ENCODE assay signal across 17 cellular contexts in the genomic region with DNA sequence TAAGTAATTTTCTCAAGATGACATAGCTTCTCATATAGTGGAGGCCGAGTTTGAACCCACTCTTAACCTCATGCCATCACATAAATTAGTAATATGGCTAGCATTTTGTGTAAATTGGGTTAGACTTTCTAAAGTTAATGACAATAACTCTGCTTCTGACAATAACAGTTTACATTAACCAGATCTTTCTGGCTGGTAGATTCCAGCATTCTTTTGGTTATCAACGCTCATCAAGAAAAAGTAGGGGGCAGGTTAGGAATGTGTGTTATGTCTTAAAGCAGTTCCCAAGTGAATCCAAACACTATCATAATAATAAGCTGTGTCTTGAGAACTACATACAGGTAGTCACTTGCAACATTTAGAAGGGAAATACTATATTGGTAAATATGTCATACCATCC.
DNase-seq lines count a peak whose midpoint lies in the region; ATAC-seq and TF ChIP-seq lines count a peak whose summit lies in the region.
"Had no signal": no experiment of that assay in that cellular context is flagged by ENCODE, and none has a peak within 500 bp of the region (broad histone marks: within the 10 kb centered on the region; RNA-seq: fewer than 3 reads in every experiment).

No MANE protein-coding gene starts in this region.

- no peak overlapping the region for H4K91ac ChIP-seq in trophoblast cell (ENCODE audit: low read depth, low read length)

- H2AFZ ChIP-seq in trophoblast cell (ENCODE audit: insufficient read depth, low read length, poor library complexity) = no peak overlapping the region
- H2AFZ ChIP-seq: GM23338 had no signal

- peaks cover 16% of the 10 kb centered on the region for H3K79me1 ChIP-seq in trophoblast cell (ENCODE audit: low read length)

- H4K8ac ChIP-seq in trophoblast cell (ENCODE audit: low read depth, low read length) = no peak overlapping the region

- H3K14ac ChIP-seq in trophoblast cell (ENCODE audit: low read length) = no peak overlapping the region

- H3K4me2 ChIP-seq in trophoblast cell (ENCODE audit: low read length) = no peak overlapping the region
- H3K4me2 ChIP-seq: A549, GM23338 had no signal

- no peak overlapping the region for H2BK12ac ChIP-seq in trophoblast cell (ENCODE audit: low read length)

- no peak overlapping the region for H2BK5ac ChIP-seq in trophoblast cell (ENCODE audit: low read depth, low read length, poor library complexity)

- no peak for TF ChIP-seq POLR2A in GM18505 (IDR thresholded peaks at IDR 0.05; ENCODE audit: borderline replicate concordance, extremely low read depth, insufficient read depth, insufficient read length)

- ATAC-seq in HG03097 (IDR thresholded peaks at IDR 0.05; ENCODE audit: low FRiP score, unreplicated experiment) (no peak), GM18505 (IDR thresholded peaks at IDR 0.05; ENCODE audit: unreplicated experiment) (no peak)
- ATAC-seq: A549, GM23338 had no signal

- no CpG with 5 or more reads among the region's 2 CpGs for WGBS in trophoblast cell (ENCODE audit: extremely low coverage, insufficient coverage, insufficient read length)

- H3K18ac ChIP-seq in trophoblast cell (ENCODE audit: low read length) = no peak overlapping the region

- no peak overlapping the region for H3K4me3 ChIP-seq in trophoblast cell (ENCODE audit: low read depth, low read length)
- H3K4me3 ChIP-seq: A549, GM23338 had no signal

- H3K79me2 ChIP-seq in trophoblast cell (ENCODE audit: control insufficient read depth, insufficient read depth, low read length, poor library complexity) = no peaks in the 10 kb centered on the region

- no peaks in the 10 kb centered on the region for H3K9me3 ChIP-seq in trophoblast cell (ENCODE audit: insufficient read depth, low read depth, low read length)
- H3K9me3 ChIP-seq: A549, Caco-2 had no signal

- no peak overlapping the region for H4K12ac ChIP-seq in trophoblast cell (ENCODE audit: low read depth, low read length)

- peaks cover 0 to 2% of the 10 kb centered on the region in 2 experiments for H3K36me3 ChIP-seq in trophoblast cell (ENCODE audit: control insufficient read depth in 1 of 2, insufficient read depth in 2 of 2, low read length in 2 of 2)

- H2BK120ac ChIP-seq in trophoblast cell (ENCODE audit: insufficient read depth, low read length, poor library complexity) = no peak overlapping the region

- no peaks in the 10 kb centered on the region for H3K27me3 ChIP-seq in trophoblast cell (ENCODE audit: insufficient read depth, low read length)

- no peak overlapping the region for H3K23ac ChIP-seq in trophoblast cell (ENCODE audit: low read length)

- DNase-seq in EH (ENCODE audit: low read depth) (peak; percentile 6), amniotic epithelial cell (ENCODE audit: low read depth) (peak; percentile 66), kidney glomerular epithelial cell (lab: John Stamatoyannopoulos, UW) (peak; percentile 5), trophoblast cell (no peak), NCI-H1105 (lab: John Stamatoyannopoulos, UW) (no peak)
- DNase-seq: AML-193; Caco-2; CD4-positive, alpha-beta T cell; GDM1; HCEC 1CT had no signal

- peaks cover 0 to 4% of the 10 kb centered on the region in 2 experiments for H3K4me1 ChIP-seq in trophoblast cell (ENCODE audit: control insufficient read depth in 1 of 2, insufficient read depth in 2 of 2, low read length in 2 of 2)
- H3K4me1 ChIP-seq: A549 had no signal

- H2AK5ac ChIP-seq in trophoblast cell (ENCODE audit: low read length) = no peak overlapping the region

- no peak overlapping the region for H3K9ac ChIP-seq in trophoblast cell (ENCODE audit: low read length)

- H3K4ac ChIP-seq in trophoblast cell (ENCODE audit: low read depth, low read length) = no peak overlapping the region

- peak overlapping the region; percentile 25 for H3K27ac ChIP-seq in trophoblast cell (ENCODE audit: low read depth, low read length)
- H3K27ac ChIP-seq: 22Rv1, A549, C4-2B, HL-60 had no signal

Comparison
In these comparisons a context has a peak if more than half of its experiments do, and no peak if none do; other contexts are left out.
1. DNase-seq: peak in EH (single experiment), amniotic epithelial cell (single experiment) and kidney glomerular epithelial cell (single experiment); none in trophoblast cell (0 of 2) and NCI-H1105 (single experiment).